2 cellular contexts compared by ENCODE assay signal in genomic region chr17:27569884-27570577, GRCh38.
TF ChIP-seq lines count a peak whose summit lies in the region.

No MANE protein-coding gene starts in this region.

TF ChIP-seq in IMR-90, 13 proteins besides CTCF, POLR2A, EP300 and RAD21 (continued from another document):
- no peak for TF ChIP-seq BHLHE40 (IDR thresholded peaks at IDR 0.05; ENCODE audit: low read depth, low read length)

TF ChIP-seq in K562, 482 proteins besides CTCF, POLR2A, EP300 and RAD21 (continued from another document and continues in another):
- TF ChIP-seq ZBTB40 (IDR thresholded peaks at IDR 0.05) = no peak
- TF ChIP-seq ZBTB40 (CRISPR knock-in tag; IDR thresholded peaks at IDR 0.05) = no peak
- TF ChIP-seq TARDBP (IDR thresholded peaks at IDR 0.05) = no peak
- no peak for TF ChIP-seq ATF1 (CRISPR knock-in tag; IDR thresholded peaks at IDR 0.05)
- TF ChIP-seq ATF1 (tag; IDR thresholded peaks at IDR 0.05) = 0 out of 2 replicates have a peak, but pooled peaks have one; percentile 17
- TF ChIP-seq NR2C1 (IDR thresholded peaks at IDR 0.05) = peak; percentile 88
- TF ChIP-seq NR2C1 (tag; IDR thresholded peaks at IDR 0.05) = peak; percentile 94
- no peak for TF ChIP-seq PHB2 (IDR thresholded peaks at IDR 0.05; ENCODE audit: low read depth)
- no peak for TF ChIP-seq RFX7 (CRISPR knock-in tag; IDR thresholded peaks at IDR 0.05)
- TF ChIP-seq PRPF4 (IDR thresholded peaks at IDR 0.05; ENCODE audit: insufficient read depth, low read depth, low read length, poor library complexity, severe bottlenecking) = no peak
- TF ChIP-seq USF1 (CRISPR knock-in tag; IDR thresholded peaks at IDR 0.05) = no peak
- peak; percentile 37; the same call in 1 of the 2 replicates for TF ChIP-seq JUN (IDR thresholded peaks at IDR 0.05; ENCODE audit: borderline replicate concordance, low read depth, low read length)
- TF ChIP-seq JUN (CRISPR knock-in tag; IDR thresholded peaks at IDR 0.05; ENCODE audit: borderline replicate concordance) = no peak
- peak; percentile 60 for TF ChIP-seq DACH1 (IDR thresholded peaks at IDR 0.05; ENCODE audit: partially characterized antibody)
- no peak for TF ChIP-seq RFX5 (IDR thresholded peaks at IDR 0.05; ENCODE audit: low read depth, low read length)
- TF ChIP-seq FOXK2 (conservative IDR thresholded peaks at IDR 0.05 in 1 of 2, IDR thresholded peaks at IDR 0.05 in 1 of 2; ENCODE audit: low read depth in 2 of 2) = peak; percentile 49 to 60; a peak in 2 of 4 replicates
- no peak for TF ChIP-seq ZNF121 (CRISPR knock-in tag; conservative IDR thresholded peaks at IDR 0.05)
- TF ChIP-seq SRSF7 (optimal IDR thresholded peaks at IDR 0.05; ENCODE audit: low read depth, low read length) = no peak
- no peak for TF ChIP-seq ZC3H8 (IDR thresholded peaks at IDR 0.05)
- TF ChIP-seq SMARCE1 (IDR thresholded peaks at IDR 0.05) = peak; percentile 82
- no peak for TF ChIP-seq ZNF124 (CRISPR knock-in tag; IDR thresholded peaks at IDR 0.05)
- no peak for TF ChIP-seq STAG1 (CRISPR knock-in tag; IDR thresholded peaks at IDR 0.05; ENCODE audit: borderline replicate concordance)
- TF ChIP-seq CEBPB (tag; IDR thresholded peaks at IDR 0.05) = peak; percentile 78
- TF ChIP-seq EGR1 (conservative IDR thresholded peaks at IDR 0.05) = peak; percentile 35; the same call in 1 of the 2 replicates
- no peak for TF ChIP-seq MCM3 (IDR thresholded peaks at IDR 0.05)
- no peak for TF ChIP-seq FOXA1 (IDR thresholded peaks at IDR 0.05; ENCODE audit: borderline replicate concordance)
- TF ChIP-seq TOE1 (IDR thresholded peaks at IDR 0.05; ENCODE audit: borderline replicate concordance) = 0 out of 2 replicates have a peak, but pooled peaks have one; percentile 40
- TF ChIP-seq TOE1 (CRISPR knock-in tag; IDR thresholded peaks at IDR 0.05; ENCODE audit: borderline replicate concordance, low read depth) = no peak
- peak; percentile 66; the same call in 1 of the 2 replicates for TF ChIP-seq ZNF395 (CRISPR knock-in tag; IDR thresholded peaks at IDR 0.05)
- peak; percentile 55 for TF ChIP-seq ZNF766 (CRISPR knock-in tag; conservative IDR thresholded peaks at IDR 0.05)
- no peak for TF ChIP-seq RAD51 (IDR thresholded peaks at IDR 0.05; ENCODE audit: borderline replicate concordance, low read depth)
- TF ChIP-seq ZBTB1 (CRISPR knock-in tag; IDR thresholded peaks at IDR 0.05; ENCODE audit: borderline replicate concordance, low read depth) = no peak
- peak; percentile 13; the same call in 1 of the 2 replicates for TF ChIP-seq REST (CRISPR knock-in tag; IDR thresholded peaks at IDR 0.05; ENCODE audit: low read depth)
- TF ChIP-seq TCF3 (CRISPR knock-in tag; IDR thresholded peaks at IDR 0.05) = peak; percentile 83
- no peak; the same call in 1 of the 2 replicates for TF ChIP-seq KLF16 (IDR thresholded peaks at IDR 0.05)
- no peak for TF ChIP-seq GATAD2A (IDR thresholded peaks at IDR 0.05)
- peak in 1 of 2 experiments; percentile 92; a peak in 2 of 4 replicates for TF ChIP-seq HDAC1 (IDR thresholded peaks at IDR 0.05)
- no peak for TF ChIP-seq KLF1 (tag; IDR thresholded peaks at IDR 0.05)
- TF ChIP-seq GABPA (tag; conservative IDR thresholded peaks at IDR 0.05; ENCODE audit: low read depth) = no peak
- TF ChIP-seq MXI1 (IDR thresholded peaks at IDR 0.05; ENCODE audit: low read depth, low read length) = peak; percentile 59
- no peak for TF ChIP-seq ZZZ3 (IDR thresholded peaks at IDR 0.05)
- TF ChIP-seq LARP7 (IDR thresholded peaks at IDR 0.05) = 0 out of 2 replicates have a peak, but pooled peaks have one; percentile 22
- peak; percentile 46 to 57; a peak in 3 of 4 replicates for TF ChIP-seq NRF1 (conservative IDR thresholded peaks at IDR 0.05 in 1 of 2, IDR thresholded peaks at IDR 0.05 in 1 of 2)
- no peak for TF ChIP-seq TAF15 (IDR thresholded peaks at IDR 0.05; ENCODE audit: low read depth, low read length)
- peak; percentile 73; the same call in 1 of the 2 replicates for TF ChIP-seq ZEB2 (IDR thresholded peaks at IDR 0.05)
- TF ChIP-seq MYC (IDR thresholded peaks at IDR 0.05; ENCODE audit: low read depth, low read length) = peak; percentile 88
- TF ChIP-seq MYC (CRISPR knock-in tag; IDR thresholded peaks at IDR 0.05; ENCODE audit: borderline replicate concordance, low read depth) = no peak
- peak; percentile 76; the same call in 1 of the 2 replicates for TF ChIP-seq ZNF583 (CRISPR knock-in tag; IDR thresholded peaks at IDR 0.05)
- TF ChIP-seq C11orf30 (IDR thresholded peaks at IDR 0.05; ENCODE audit: low read depth) = no peak
- TF ChIP-seq ZNF668 (CRISPR knock-in tag; IDR thresholded peaks at IDR 0.05) = 0 out of 2 replicates have a peak, but pooled peaks have one; percentile 3
- no peak for TF ChIP-seq RBM34 (IDR thresholded peaks at IDR 0.05; ENCODE audit: borderline replicate concordance, insufficient read depth, low read length)
- no peak for TF ChIP-seq USF2 (CRISPR knock-in tag; IDR thresholded peaks at IDR 0.05)
- peak; percentile 88 for TF ChIP-seq CXXC5 (CRISPR knock-in tag; IDR thresholded peaks at IDR 0.05)
- peak; percentile 55 to 72 for TF ChIP-seq E2F6 (IDR thresholded peaks at IDR 0.05; ENCODE audit: borderline replicate concordance in 1 of 2, extremely low read depth in 1 of 2, insufficient read depth in 1 of 2, insufficient read length in 1 of 2, low read depth in 1 of 2, low read length in 1 of 2, poor library complexity in 1 of 2, severe bottlenecking in 1 of 2)
- no peak for TF ChIP-seq SRF (CRISPR knock-in tag; IDR thresholded peaks at IDR 0.05)
- peak; percentile 74 for TF ChIP-seq ZNF449 (CRISPR knock-in tag; IDR thresholded peaks at IDR 0.05)
- TF ChIP-seq TRIM24 (IDR thresholded peaks at IDR 0.05) = peak; percentile 56 to 63
